ENCODE assay signal across 2 cellular contexts in the genomic region with DNA sequence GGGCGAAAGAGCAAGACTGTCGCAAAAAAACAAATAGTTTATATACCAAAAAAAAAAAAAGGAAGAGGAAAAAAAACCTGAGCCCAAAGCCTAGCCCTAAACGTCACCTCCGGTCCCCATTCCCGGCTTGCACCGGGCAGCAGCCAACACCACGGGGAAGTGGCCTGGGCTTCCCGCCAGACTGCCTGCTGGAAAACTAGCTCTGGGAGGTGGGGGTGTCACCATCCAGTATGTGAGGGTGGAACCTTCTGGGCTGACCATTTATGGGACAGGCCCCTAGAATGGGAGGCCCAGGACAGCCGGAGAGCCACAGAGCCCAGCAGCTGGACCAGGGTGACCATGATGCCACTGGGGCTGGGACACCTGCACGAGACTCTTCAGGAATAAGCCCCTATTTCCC.
TF ChIP-seq lines count a peak whose summit lies in the region.

No MANE protein-coding gene starts in this region.

TF ChIP-seq in endothelial cell of umbilical vein, 7 proteins besides CTCF, POLR2A, EP300 and RAD21:
- TF ChIP-seq MAX (IDR thresholded peaks at IDR 0.05; ENCODE audit: insufficient read depth, insufficient read length) = no peak
- no peak for TF ChIP-seq EZH2 (IDR thresholded peaks at IDR 0.05; ENCODE audit: borderline replicate concordance, low read depth, low read length, severe bottlenecking)
- TF ChIP-seq FOS (IDR thresholded peaks at IDR 0.05; ENCODE audit: borderline replicate concordance, insufficient read depth, low read length) = no peak
- TF ChIP-seq JUN (IDR thresholded peaks at IDR 0.05; ENCODE audit: borderline replicate concordance, insufficient read depth, insufficient read length, low read depth) = no peak
- no peak for TF ChIP-seq GATA2 (IDR thresholded peaks at IDR 0.05; ENCODE audit: insufficient read depth, insufficient read length, low read depth, low read length)

TF ChIP-seq in GM23338, 12 proteins besides CTCF, POLR2A, EP300 and RAD21:
- TF ChIP-seq, protein P1, sequence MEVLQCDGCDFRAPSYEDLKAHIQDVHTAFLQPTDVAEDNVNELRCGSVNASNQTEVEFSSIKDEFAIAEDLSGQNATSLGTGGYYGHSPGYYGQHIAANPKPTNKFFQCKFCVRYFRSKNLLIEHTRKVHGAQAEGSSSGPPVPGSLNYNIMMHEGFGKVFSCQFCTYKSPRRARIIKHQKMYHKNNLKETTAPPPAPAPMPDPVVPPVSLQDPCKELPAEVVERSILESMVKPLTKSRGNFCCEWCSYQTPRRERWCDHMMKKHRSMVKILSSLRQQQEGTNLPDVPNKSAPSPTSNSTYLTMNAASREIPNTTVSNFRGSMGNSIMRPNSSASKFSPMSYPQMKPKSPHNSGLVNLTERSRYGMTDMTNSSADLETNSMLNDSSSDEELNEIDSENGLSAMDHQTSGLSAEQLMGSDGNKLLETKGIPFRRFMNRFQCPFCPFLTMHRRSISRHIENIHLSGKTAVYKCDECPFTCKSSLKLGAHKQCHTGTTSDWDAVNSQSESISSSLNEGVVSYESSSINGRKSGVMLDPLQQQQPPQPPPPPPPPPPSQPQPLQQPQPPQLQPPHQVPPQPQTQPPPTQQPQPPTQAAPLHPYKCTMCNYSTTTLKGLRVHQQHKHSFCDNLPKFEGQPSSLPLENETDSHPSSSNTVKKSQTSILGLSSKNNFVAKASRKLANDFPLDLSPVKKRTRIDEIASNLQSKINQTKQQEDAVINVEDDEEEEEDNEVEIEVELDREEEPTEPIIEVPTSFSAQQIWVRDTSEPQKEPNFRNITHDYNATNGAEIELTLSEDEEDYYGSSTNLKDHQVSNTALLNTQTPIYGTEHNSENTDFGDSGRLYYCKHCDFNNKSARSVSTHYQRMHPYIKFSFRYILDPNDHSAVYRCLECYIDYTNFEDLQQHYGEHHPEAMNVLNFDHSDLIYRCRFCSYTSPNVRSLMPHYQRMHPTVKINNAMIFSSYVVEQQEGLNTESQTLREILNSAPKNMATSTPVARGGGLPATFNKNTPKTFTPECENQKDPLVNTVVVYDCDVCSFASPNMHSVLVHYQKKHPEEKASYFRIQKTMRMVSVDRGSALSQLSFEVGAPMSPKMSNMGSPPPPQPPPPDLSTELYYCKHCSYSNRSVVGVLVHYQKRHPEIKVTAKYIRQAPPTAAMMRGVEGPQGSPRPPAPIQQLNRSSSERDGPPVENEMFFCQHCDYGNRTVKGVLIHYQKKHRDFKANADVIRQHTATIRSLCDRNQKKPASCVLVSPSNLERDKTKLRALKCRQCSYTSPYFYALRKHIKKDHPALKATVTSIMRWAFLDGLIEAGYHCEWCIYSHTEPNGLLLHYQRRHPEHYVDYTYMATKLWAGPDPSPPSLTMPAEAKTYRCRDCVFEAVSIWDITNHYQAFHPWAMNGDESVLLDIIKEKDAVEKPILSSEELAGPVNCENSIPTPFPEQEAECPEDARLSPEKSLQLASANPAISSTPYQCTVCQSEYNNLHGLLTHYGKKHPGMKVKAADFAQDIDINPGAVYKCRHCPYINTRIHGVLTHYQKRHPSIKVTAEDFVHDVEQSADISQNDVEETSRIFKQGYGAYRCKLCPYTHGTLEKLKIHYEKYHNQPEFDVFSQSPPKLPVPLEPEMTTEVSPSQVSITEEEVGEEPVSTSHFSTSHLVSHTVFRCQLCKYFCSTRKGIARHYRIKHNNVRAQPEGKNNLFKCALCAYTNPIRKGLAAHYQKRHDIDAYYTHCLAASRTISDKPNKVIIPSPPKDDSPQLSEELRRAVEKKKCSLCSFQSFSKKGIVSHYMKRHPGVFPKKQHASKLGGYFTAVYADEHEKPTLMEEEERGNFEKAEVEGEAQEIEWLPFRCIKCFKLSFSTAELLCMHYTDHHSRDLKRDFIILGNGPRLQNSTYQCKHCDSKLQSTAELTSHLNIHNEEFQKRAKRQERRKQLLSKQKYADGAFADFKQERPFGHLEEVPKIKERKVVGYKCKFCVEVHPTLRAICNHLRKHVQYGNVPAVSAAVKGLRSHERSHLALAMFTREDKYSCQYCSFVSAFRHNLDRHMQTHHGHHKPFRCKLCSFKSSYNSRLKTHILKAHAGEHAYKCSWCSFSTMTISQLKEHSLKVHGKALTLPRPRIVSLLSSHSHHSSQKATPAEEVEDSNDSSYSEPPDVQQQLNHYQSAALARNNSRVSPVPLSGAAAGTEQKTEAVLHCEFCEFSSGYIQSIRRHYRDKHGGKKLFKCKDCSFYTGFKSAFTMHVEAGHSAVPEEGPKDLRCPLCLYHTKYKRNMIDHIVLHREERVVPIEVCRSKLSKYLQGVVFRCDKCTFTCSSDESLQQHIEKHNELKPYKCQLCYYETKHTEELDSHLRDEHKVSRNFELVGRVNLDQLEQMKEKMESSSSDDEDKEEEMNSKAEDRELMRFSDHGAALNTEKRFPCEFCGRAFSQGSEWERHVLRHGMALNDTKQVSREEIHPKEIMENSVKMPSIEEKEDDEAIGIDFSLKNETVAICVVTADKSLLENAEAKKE (CRISPR knock-in tag; IDR thresholded peaks at IDR 0.05) = no peak
- TF ChIP-seq EZH2phosphoT487 (IDR thresholded peaks at IDR 0.05; ENCODE audit: unreplicated experiment) (no peak), STAT1 (IDR thresholded peaks at IDR 0.05; ENCODE audit: unreplicated experiment) (no peak), NANOG (IDR thresholded peaks at IDR 0.05; ENCODE audit: borderline replicate concordance) (no peak), EZH2 (IDR thresholded peaks at IDR 0.05; ENCODE audit: low read depth, unreplicated experiment) (no peak), ETS1 (IDR thresholded peaks at IDR 0.05) (no peak), CREB1 (CRISPR knock-in tag; IDR thresholded peaks at IDR 0.05; ENCODE audit: low read depth) (no peak)
